In the genomic region with DNA sequence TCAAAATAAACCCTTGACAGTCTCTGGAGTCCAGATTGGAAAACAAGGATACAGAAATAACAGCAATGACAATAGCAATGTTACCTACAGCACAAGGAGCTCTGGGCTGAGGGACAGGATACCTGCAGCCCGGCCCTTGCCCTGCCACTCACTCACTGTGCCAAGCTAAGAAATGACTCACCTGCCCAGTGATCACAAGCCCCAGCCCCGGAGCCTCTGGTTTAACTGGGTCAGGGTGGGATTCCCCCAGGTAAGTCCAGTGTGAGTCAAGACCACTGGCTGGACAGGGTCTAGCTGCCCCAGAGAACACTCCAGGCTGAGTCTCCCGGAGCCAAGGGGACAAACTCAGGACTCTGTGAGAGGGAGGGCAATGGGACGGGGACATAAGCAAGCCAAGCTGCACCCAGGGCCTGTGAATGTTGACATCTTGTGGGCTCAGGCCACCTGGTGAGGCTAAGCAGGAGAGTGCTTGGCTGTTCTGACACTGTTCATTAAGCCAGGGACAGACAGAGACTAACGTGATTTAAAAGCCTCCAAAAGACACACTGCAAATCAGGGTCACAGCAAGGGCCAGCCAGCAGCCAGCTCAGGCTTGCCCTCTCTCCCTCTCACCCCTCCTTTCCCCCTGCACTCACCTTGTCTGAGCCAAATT, we compare ENCODE assay signal across 22 cellular contexts.
"Had no signal": no experiment of that assay in that cellular context is flagged by ENCODE, and none has a peak within 500 bp of the region (broad histone marks: within the 10 kb centered on the region; RNA-seq: fewer than 3 reads in every experiment).

No MANE protein-coding gene starts in this region.

- H3K9me3 ChIP-seq: esophagus squamous epithelium, pancreas, prostate gland, vagina had no signal

- H3K4me3 ChIP-seq: esophagus squamous epithelium, heart right ventricle, pancreas, prostate gland, skin epidermis, thoracic aorta, vagina had no signal

- H3K27me3 ChIP-seq: heart right ventricle, pancreas, vagina had no signal

- H3K27ac ChIP-seq: esophagus squamous epithelium, heart right ventricle, pancreas, prostate gland, skin epidermis, thoracic aorta, vagina had no signal

- DNase-seq: activated CD4-positive, alpha-beta T cell treated with anti-CD3 and anti-CD28 coated beads for 1 hour; activated CD4-positive, alpha-beta T cell treated with anti-CD3 and anti-CD28 coated beads, Interleukin-2, amount 50 U/mL, for 1 hour; activated CD8-positive, alpha-beta T cell treated with anti-CD3 and anti-CD28 coated beads, Interleukin-2, amount 10 ng/mL, durations not matched to agents 7 days and 5 days; activated naive CD4-positive, alpha-beta T cell treated with Interleukin-2 at 50 U/mL for 16 hours; activated T-cell treated with anti-CD3 and anti-CD28 coated beads for 4 hours; activated T-cell treated with anti-CD3 and anti-CD28 coated beads, Interleukin-2, amount 50 U/mL, for 72 hours; anterior cingulate cortex; dermis blood vessel endothelial cell; effector CD4-positive, alpha-beta T cell; esophagus squamous epithelium; foreskin melanocyte; heart right ventricle; pancreas; retina; stimulated activated CD4-positive, alpha-beta T cell treated with anti-CD3 and anti-CD28 coated beads, Interleukin-4, amount 100 ng/mL, for 24 hours; SW 1271; T1000; trophoblast cell had no signal

- H3K36me3 ChIP-seq: esophagus squamous epithelium, heart right ventricle, pancreas, prostate gland, thoracic aorta, vagina had no signal
